In the genomic region with DNA sequence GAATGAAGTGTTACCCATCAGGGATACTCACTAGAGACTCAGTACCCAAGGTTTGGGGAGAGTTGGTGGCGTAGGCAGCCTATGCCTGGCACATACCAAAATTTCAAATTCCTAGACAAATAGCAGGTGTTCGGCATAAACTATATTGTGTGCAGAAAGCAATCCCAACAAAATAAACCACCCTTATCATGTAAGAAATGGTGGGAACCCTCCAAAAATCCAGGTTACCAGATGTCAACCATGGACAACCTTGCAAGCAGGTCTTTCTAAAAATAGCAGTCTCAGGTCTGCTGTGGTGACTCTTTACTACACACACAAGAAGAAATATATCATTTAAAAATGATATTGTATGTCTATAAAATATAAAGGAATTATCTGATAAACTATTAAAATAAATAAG, we compare ENCODE assay signal across 23 cellular contexts. TPM values are rescaled to one million over a fixed set of nuclear protein-coding genes. Genes with fewer than 3 reads are reported as not detected.
DNase-seq lines count a peak whose midpoint lies in the region; ATAC-seq, FAIRE-seq and TF ChIP-seq lines count a peak whose summit lies in the region.
"Had no signal": no experiment of that assay in that cellular context is flagged by ENCODE, and none has a peak within 500 bp of the region (broad histone marks: within the 10 kb centered on the region; RNA-seq: fewer than 3 reads in every experiment).

No MANE protein-coding gene starts in this region.

- no peaks in the 10 kb centered on the region for H3K27me3 Mint-ChIP-seq in GM23338 (ENCODE audit: insufficient read depth, low read depth, poor library complexity)
- no peaks in the 10 kb centered on the region for H3K27me3 Mint-ChIP-seq in activated CD8-positive, alpha-beta T cell treated with anti-CD3 and anti-CD28 coated beads for 36 hours
- H3K27me3 Mint-ChIP-seq: CD4-positive, alpha-beta memory T cell; CD8-positive, alpha-beta memory T cell had no signal

- no peak for DNase-seq in GM23338 (ENCODE audit: low spot score)
- no peak for DNase-seq in HTR-8/SVneo (ENCODE audit: insufficient read length, low spot score)
- no peak for DNase-seq in NCI-H1417 (lab: John Stamatoyannopoulos, UW)
- no peak for DNase-seq in activated CD8-positive, alpha-beta T cell treated with anti-CD3 and anti-CD28 coated beads for 36 hours
- DNase-seq: 8988T; ACHN; BE2C; C1 segment of cervical spinal cord; Calu3; CD4-positive, alpha-beta memory T cell; CD4-positive, CD25-positive, alpha-beta regulatory T cell; CD8-positive, alpha-beta memory T cell; COR-L47; DMS79 treated with DMSO at 0.1 percent for 48 hours; GF-D8 had no signal

- H3K4me3 Mint-ChIP-seq in GM23338, result no peak overlapping the region
- no peak overlapping the region for H3K4me3 Mint-ChIP-seq in activated CD8-positive, alpha-beta T cell treated with anti-CD3 and anti-CD28 coated beads for 36 hours
- H3K4me3 Mint-ChIP-seq: CD14-positive monocyte; CD4-positive, alpha-beta memory T cell; CD4-positive, CD25-positive, alpha-beta regulatory T cell; CD8-positive, alpha-beta memory T cell had no signal

- no peaks in the 10 kb centered on the region for H3K9me3 Mint-ChIP-seq in GM23338
- H3K9me3 Mint-ChIP-seq in activated CD8-positive, alpha-beta T cell treated with anti-CD3 and anti-CD28 coated beads for 36 hours, result no peaks in the 10 kb centered on the region
- H3K9me3 Mint-ChIP-seq: CD14-positive monocyte; CD4-positive, CD25-positive, alpha-beta regulatory T cell had no signal

- H3K4me3 ChIP-seq in GM23338, result no peak overlapping the region
- H3K4me3 ChIP-seq: BLaER1 had no signal

- no peak overlapping the region for H3K4me2 ChIP-seq in GM23338
- H3K4me2 ChIP-seq: BLaER1 had no signal

- TF ChIP-seq CTCF in GM23338 (conservative IDR thresholded peaks at IDR 0.05; ENCODE audit: low read depth in 2 of 2), result no peak
- no peak for TF ChIP-seq CTCF in activated CD8-positive, alpha-beta T cell treated with anti-CD3 and anti-CD28 coated beads for 36 hours (IDR thresholded peaks at IDR 0.05)

- no peak for ATAC-seq in GM23338
- no peak for ATAC-seq in GM21423 (IDR thresholded peaks at IDR 0.05; ENCODE audit: unreplicated experiment)
- no peak for ATAC-seq in activated CD8-positive, alpha-beta T cell treated with anti-CD3 and anti-CD28 coated beads for 36 hours

- FAIRE-seq in HTR-8/SVneo (lab: Jason Lieb, UNC), result peak; percentile 66
- FAIRE-seq: D721Med, GM12891, GM19239 had no signal

- H4K20me1 ChIP-seq in GM23338 (replicated peaks; ENCODE audit: insufficient read depth), result no peaks in the 10 kb centered on the region
- H4K20me1 ChIP-seq: BLaER1 had no signal

- POLR2A ChIA-PET in activated CD8-positive, alpha-beta T cell treated with anti-CD3 and anti-CD28 coated beads for 36 hours (lab: Charles Lee), result no interaction called here

- no peaks in the 10 kb centered on the region for H3K9me2 ChIP-seq in GM23338 (ENCODE audit: insufficient read depth)

- no peak overlapping the region for H3K27ac ChIP-seq in GM23338 (ENCODE audit: low read depth)
- H3K27ac ChIP-seq: BLaER1 had no signal

- no peaks in the 10 kb centered on the region for H3F3A ChIP-seq in GM23338 (replicated peaks; ENCODE audit: low read depth)

- CTCF ChIA-PET in activated CD8-positive, alpha-beta T cell treated with anti-CD3 and anti-CD28 coated beads for 36 hours (lab: Charles Lee), result no interaction called here

- no peak overlapping the region for H3K27ac Mint-ChIP-seq in GM23338
- no peak overlapping the region for H3K27ac Mint-ChIP-seq in activated CD8-positive, alpha-beta T cell treated with anti-CD3 and anti-CD28 coated beads for 36 hours

- H3K4me1 ChIP-seq in GM23338 (ENCODE audit: insufficient read depth), result no peaks in the 10 kb centered on the region
- H3K4me1 ChIP-seq: BE2C had no signal

- intact Hi-C loops in activated CD8-positive, alpha-beta T cell treated with anti-CD3 and anti-CD28 coated beads for 36 hours (cut with micrococcal nuclease), result no loop called here

- peak overlapping the region; percentile 15; the same call in 1 of the 2 replicates for H2AFZ ChIP-seq in GM23338

- no peaks in the 10 kb centered on the region for H3K27me3 ChIP-seq in GM23338 (ENCODE audit: insufficient read depth)
- H3K27me3 ChIP-seq: BE2C, BLaER1 had no signal

- H3K36me3 ChIP-seq in GM23338 (ENCODE audit: insufficient read depth), result no peaks in the 10 kb centered on the region
- H3K36me3 ChIP-seq: BE2C, BLaER1 had no signal

- H3K4me1 Mint-ChIP-seq in GM23338, result no peaks in the 10 kb centered on the region
- H3K4me1 Mint-ChIP-seq in activated CD8-positive, alpha-beta T cell treated with anti-CD3 and anti-CD28 coated beads for 36 hours (ENCODE audit: low read depth), result peaks cover 10% of the 10 kb centered on the region

- H3K36me3 Mint-ChIP-seq in GM23338 (ENCODE audit: low read depth), result no peaks in the 10 kb centered on the region
- H3K36me3 Mint-ChIP-seq in activated CD8-positive, alpha-beta T cell treated with anti-CD3 and anti-CD28 coated beads for 36 hours (ENCODE audit: low read depth), result no peaks in the 10 kb centered on the region
- H3K36me3 Mint-ChIP-seq: CD14-positive monocyte; CD4-positive, alpha-beta memory T cell; CD4-positive, CD25-positive, alpha-beta regulatory T cell had no signal

- H3K79me2 ChIP-seq in GM23338 (replicated peaks; ENCODE audit: insufficient read depth), result no peaks in the 10 kb centered on the region

TF ChIP-seq in GM23338, 12 proteins besides CTCF, POLR2A, EP300 and RAD21 (continues in another document):
- TF ChIP-seq, protein P1, sequence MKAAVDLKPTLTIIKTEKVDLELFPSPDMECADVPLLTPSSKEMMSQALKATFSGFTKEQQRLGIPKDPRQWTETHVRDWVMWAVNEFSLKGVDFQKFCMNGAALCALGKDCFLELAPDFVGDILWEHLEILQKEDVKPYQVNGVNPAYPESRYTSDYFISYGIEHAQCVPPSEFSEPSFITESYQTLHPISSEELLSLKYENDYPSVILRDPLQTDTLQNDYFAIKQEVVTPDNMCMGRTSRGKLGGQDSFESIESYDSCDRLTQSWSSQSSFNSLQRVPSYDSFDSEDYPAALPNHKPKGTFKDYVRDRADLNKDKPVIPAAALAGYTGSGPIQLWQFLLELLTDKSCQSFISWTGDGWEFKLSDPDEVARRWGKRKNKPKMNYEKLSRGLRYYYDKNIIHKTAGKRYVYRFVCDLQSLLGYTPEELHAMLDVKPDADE (IDR thresholded peaks at IDR 0.05), result no peak
- TF ChIP-seq STAT1 (IDR thresholded peaks at IDR 0.05; ENCODE audit: unreplicated experiment), result no peak
- TF ChIP-seq ZNF331 (CRISPR knock-in tag; IDR thresholded peaks at IDR 0.05; ENCODE audit: low read depth), result no peak
- no peak for TF ChIP-seq CREB1 (CRISPR knock-in tag; IDR thresholded peaks at IDR 0.05; ENCODE audit: low read depth)
- TF ChIP-seq EZH2 (IDR thresholded peaks at IDR 0.05; ENCODE audit: low read depth, unreplicated experiment), result no peak
- TF ChIP-seq, protein P2, sequence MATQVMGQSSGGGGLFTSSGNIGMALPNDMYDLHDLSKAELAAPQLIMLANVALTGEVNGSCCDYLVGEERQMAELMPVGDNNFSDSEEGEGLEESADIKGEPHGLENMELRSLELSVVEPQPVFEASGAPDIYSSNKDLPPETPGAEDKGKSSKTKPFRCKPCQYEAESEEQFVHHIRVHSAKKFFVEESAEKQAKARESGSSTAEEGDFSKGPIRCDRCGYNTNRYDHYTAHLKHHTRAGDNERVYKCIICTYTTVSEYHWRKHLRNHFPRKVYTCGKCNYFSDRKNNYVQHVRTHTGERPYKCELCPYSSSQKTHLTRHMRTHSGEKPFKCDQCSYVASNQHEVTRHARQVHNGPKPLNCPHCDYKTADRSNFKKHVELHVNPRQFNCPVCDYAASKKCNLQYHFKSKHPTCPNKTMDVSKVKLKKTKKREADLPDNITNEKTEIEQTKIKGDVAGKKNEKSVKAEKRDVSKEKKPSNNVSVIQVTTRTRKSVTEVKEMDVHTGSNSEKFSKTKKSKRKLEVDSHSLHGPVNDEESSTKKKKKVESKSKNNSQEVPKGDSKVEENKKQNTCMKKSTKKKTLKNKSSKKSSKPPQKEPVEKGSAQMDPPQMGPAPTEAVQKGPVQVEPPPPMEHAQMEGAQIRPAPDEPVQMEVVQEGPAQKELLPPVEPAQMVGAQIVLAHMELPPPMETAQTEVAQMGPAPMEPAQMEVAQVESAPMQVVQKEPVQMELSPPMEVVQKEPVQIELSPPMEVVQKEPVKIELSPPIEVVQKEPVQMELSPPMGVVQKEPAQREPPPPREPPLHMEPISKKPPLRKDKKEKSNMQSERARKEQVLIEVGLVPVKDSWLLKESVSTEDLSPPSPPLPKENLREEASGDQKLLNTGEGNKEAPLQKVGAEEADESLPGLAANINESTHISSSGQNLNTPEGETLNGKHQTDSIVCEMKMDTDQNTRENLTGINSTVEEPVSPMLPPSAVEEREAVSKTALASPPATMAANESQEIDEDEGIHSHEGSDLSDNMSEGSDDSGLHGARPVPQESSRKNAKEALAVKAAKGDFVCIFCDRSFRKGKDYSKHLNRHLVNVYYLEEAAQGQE (IDR thresholded peaks at IDR 0.05; ENCODE audit: unreplicated experiment), result no peak
- TF ChIP-seq NANOG (IDR thresholded peaks at IDR 0.05; ENCODE audit: borderline replicate concordance), result no peak
- TF ChIP-seq JUNB (IDR thresholded peaks at IDR 0.05; ENCODE audit: unreplicated experiment), result no peak
- no peak for TF ChIP-seq EZH2phosphoT487 (IDR thresholded peaks at IDR 0.05; ENCODE audit: unreplicated experiment)
- TF ChIP-seq POLR2AphosphoS5 (IDR thresholded peaks at IDR 0.05; ENCODE audit: low read depth), result no peak

RNA-seq across cellular contexts. Expression of a gene that starts 17.7 kb away (rescaled TPM):
- 1.2 and 1.3 TPM in 2 replicates for total RNA-seq in GM23338 (2014; rRNA removed; shearing (Covaris generic))
- polyA plus RNA-seq in GM23338 (2016; fragmentation: Nextera tagmentation; extraction: Ambion mirVana), result 1.3 and 1.9 TPM in 2 replicates
- 10 to 100 TPM; 19.5 to 19.9 TPM for total RNA-seq in activated CD8-positive, alpha-beta T cell treated with anti-CD3 and anti-CD28 coated beads for 36 hours
- total RNA-seq: A673, Calu3 had no signal

RNA-seq across cellular contexts. Expression of a gene that starts 28.9 kb away (rescaled TPM):
- 0.23 TPM in 1 of 2 replicates, not detected in the other for total RNA-seq in GM23338 (2014; rRNA removed; shearing (Covaris generic))
- 0.06 TPM in 1 of 2 replicates, not detected in the other for polyA plus RNA-seq in GM23338 (2016; fragmentation: Nextera tagmentation; extraction: Ambion mirVana)
- under 1 TPM; 0.13 to 0.43 TPM for total RNA-seq in activated CD8-positive, alpha-beta T cell treated with anti-CD3 and anti-CD28 coated beads for 36 hours
- total RNA-seq: A673, Calu3 had no signal
- polyA plus RNA-seq: AG04450, CD14-positive monocyte had no signal
